15 cellular contexts compared by ENCODE assay signal in genomic region chr1:47941609-47942237, GRCh38. TPM values are rescaled to one million over a fixed set of nuclear protein-coding genes. Genes with fewer than 3 reads are reported as not detected.
DNase-seq lines count a peak whose midpoint lies in the region; FAIRE-seq and TF ChIP-seq lines count a peak whose summit lies in the region.
"Had no signal": no experiment of that assay in that cellular context is flagged by ENCODE, and none has a peak within 500 bp of the region (broad histone marks: within the 10 kb centered on the region; RNA-seq: fewer than 3 reads in every experiment).

No MANE protein-coding gene starts in this region.

- H3K36me3 ChIP-seq in breast epithelium (no peaks in the 10 kb centered on the region), kidney (ENCODE audit: control insufficient read depth in 1 of 2, insufficient read depth in 2 of 2, low read length in 2 of 2) (peaks cover 0 to 4% of the 10 kb centered on the region in 2 donors), brain microvascular endothelial cell (replicated peaks) (no peaks in the 10 kb centered on the region)
- H3K36me3 ChIP-seq: suprapubic skin had no signal

- H3K27me3 ChIP-seq in breast epithelium = no peaks in the 10 kb centered on the region
- no peaks in the 10 kb centered on the region for H3K27me3 ChIP-seq in brain microvascular endothelial cell (replicated peaks)
- H3K27me3 ChIP-seq: suprapubic skin had no signal

- no peak for TF ChIP-seq POLR2A in breast epithelium (IDR thresholded peaks at IDR 0.05)

- H3K4me3 Mint-ChIP-seq in MCF 10A (ENCODE audit: unreplicated experiment) = no peak overlapping the region
- H3K4me3 Mint-ChIP-seq in activated T-helper 1 cell treated with anti-CD3 and anti-CD28 coated beads, Interleukin-12 subunit alpha, Interleukin-12 subunit beta, Interleukin-2, Interleukin-4 antibody, amounts not matched to agents 30 ng/mL and 10 ng/mL and 1 ng/mL, durations not matched to agents 14 hours and 24 hours and 36 hours = no peak overlapping the region
- H3K4me3 Mint-ChIP-seq: activated naive CD8-positive, alpha-beta T cell treated with anti-CD3 and anti-CD28 coated beads, Interleukin-2, amount 10 ng/mL, durations not matched to agents 7 days and 5 days had no signal

- no TSS peak for BruUV-seq in MCF 10A (replicated peaks; lab: Mats Ljungman, UMichigan)

- peak overlapping the region; percentile 64 for H3K27ac Mint-ChIP-seq in MCF 10A (ENCODE audit: low read depth, unreplicated experiment)
- H3K27ac Mint-ChIP-seq in activated T-helper 1 cell treated with anti-CD3 and anti-CD28 coated beads, Interleukin-12 subunit alpha, Interleukin-12 subunit beta, Interleukin-2, Interleukin-4 antibody, amounts not matched to agents 30 ng/mL and 10 ng/mL and 1 ng/mL, durations not matched to agents 14 hours and 24 hours and 36 hours = no peak overlapping the region
- H3K27ac Mint-ChIP-seq: activated naive CD8-positive, alpha-beta T cell treated with anti-CD3 and anti-CD28 coated beads, Interleukin-2, amount 10 ng/mL, durations not matched to agents 7 days and 5 days had no signal

- H3K4me3 ChIP-seq in breast epithelium (no peak overlapping the region), kidney (ENCODE audit: low read length in 2 of 2) (no peak overlapping the region), brain microvascular endothelial cell (ENCODE audit: low read depth, low read length) (no peak overlapping the region)
- H3K4me3 ChIP-seq: suprapubic skin had no signal

- DNase-seq in MCF 10A (ENCODE audit: unreplicated experiment) (peak; percentile 80), breast epithelium (ENCODE audit: low spot score in 2 of 2) (no peak), SW480 (ENCODE audit: low spot score) (peak; percentile 65), kidney (no peak), AG20443 (ENCODE audit: low spot score) (no peak), brain microvascular endothelial cell (no peak), NCI-H526 (lab: John Stamatoyannopoulos, UW) (no peak)
- DNase-seq in activated T-helper 1 cell treated with anti-CD3 and anti-CD28 coated beads, Interleukin-12 subunit alpha, Interleukin-12 subunit beta, Interleukin-2, Interleukin-4 antibody, amounts not matched to agents 30 ng/mL and 10 ng/mL and 1 ng/mL, durations not matched to agents 14 hours and 24 hours and 36 hours (ENCODE audit: low spot score) = no peak
- DNase-seq: activated CD4-positive, alpha-beta T cell treated with anti-CD3 and anti-CD28 coated beads for 4 hours; activated naive CD8-positive, alpha-beta T cell treated with anti-CD3 and anti-CD28 coated beads, Interleukin-2, amount 10 ng/mL, durations not matched to agents 7 days and 5 days; mesenchymal stem cell; NCI-H345; occipital lobe; T-helper 2 cell had no signal

- no peaks in the 10 kb centered on the region for H3K9me3 Mint-ChIP-seq in MCF 10A (ENCODE audit: unreplicated experiment)
- no peaks in the 10 kb centered on the region for H3K9me3 Mint-ChIP-seq in activated T-helper 1 cell treated with anti-CD3 and anti-CD28 coated beads, Interleukin-12 subunit alpha, Interleukin-12 subunit beta, Interleukin-2, Interleukin-4 antibody, amounts not matched to agents 30 ng/mL and 10 ng/mL and 1 ng/mL, durations not matched to agents 14 hours and 24 hours and 36 hours
- H3K9me3 Mint-ChIP-seq: activated naive CD8-positive, alpha-beta T cell treated with anti-CD3 and anti-CD28 coated beads, Interleukin-2, amount 10 ng/mL, durations not matched to agents 7 days and 5 days had no signal

- no peaks in the 10 kb centered on the region for H3K27me3 Mint-ChIP-seq in MCF 10A (ENCODE audit: insufficient read depth, unreplicated experiment)
- no peaks in the 10 kb centered on the region for H3K27me3 Mint-ChIP-seq in activated T-helper 1 cell treated with anti-CD3 and anti-CD28 coated beads, Interleukin-12 subunit alpha, Interleukin-12 subunit beta, Interleukin-2, Interleukin-4 antibody, amounts not matched to agents 30 ng/mL and 10 ng/mL and 1 ng/mL, durations not matched to agents 14 hours and 24 hours and 36 hours (ENCODE audit: insufficient read depth)

- peak; percentile 11 for FAIRE-seq in kidney (lab: Jason Lieb, UNC)

- TF ChIP-seq CTCF in MCF 10A (IDR thresholded peaks at IDR 0.05; ENCODE audit: unreplicated experiment) (no peak), breast epithelium (IDR thresholded peaks at IDR 0.05) (no peak), kidney (IDR thresholded peaks at IDR 0.05; ENCODE audit: borderline replicate concordance, extremely low read depth, insufficient read depth) (no peak), brain microvascular endothelial cell (IDR thresholded peaks at IDR 0.05; ENCODE audit: low read depth, low read length, missing control alignments) (no peak)

- H3K4me1 Mint-ChIP-seq in MCF 10A (ENCODE audit: insufficient read depth, unreplicated experiment) = peaks cover 32% of the 10 kb centered on the region
- no peaks in the 10 kb centered on the region for H3K4me1 Mint-ChIP-seq in activated T-helper 1 cell treated with anti-CD3 and anti-CD28 coated beads, Interleukin-12 subunit alpha, Interleukin-12 subunit beta, Interleukin-2, Interleukin-4 antibody, amounts not matched to agents 30 ng/mL and 10 ng/mL and 1 ng/mL, durations not matched to agents 14 hours and 24 hours and 36 hours (ENCODE audit: low read depth)
- H3K4me1 Mint-ChIP-seq: activated naive CD8-positive, alpha-beta T cell treated with anti-CD3 and anti-CD28 coated beads, Interleukin-2, amount 10 ng/mL, durations not matched to agents 7 days and 5 days had no signal

- H3K4me1 ChIP-seq in breast epithelium (no peaks in the 10 kb centered on the region), kidney (ENCODE audit: control insufficient read depth in 1 of 2, insufficient read depth in 1 of 2, low read depth in 1 of 2, low read length in 2 of 2) (peaks cover 18 to 31% of the 10 kb centered on the region in 2 donors)

- intact Hi-C loops in MCF 10A (cut with micrococcal nuclease) = no loop called here
- intact Hi-C loops in breast epithelium (cut with DNase I; ENCODE audit: low total_unique reads) = no loop called here
- intact Hi-C loops in kidney (cut with DNase I) = no loop called here
- intact Hi-C loops in activated T-helper 1 cell treated with anti-CD3 and anti-CD28 coated beads, Interleukin-12 subunit alpha, Interleukin-12 subunit beta, Interleukin-2, Interleukin-4 antibody, amounts not matched to agents 30 ng/mL and 10 ng/mL and 1 ng/mL, durations not matched to agents 14 hours and 24 hours and 36 hours (cut with micrococcal nuclease) = no loop called here

- no peak overlapping the region for H3K9ac ChIP-seq in kidney (ENCODE audit: low read length in 2 of 2)

- CTCF ChIA-PET in MCF 10A (lab: Yijun Ruan, JAX) = interaction anchor here (0.6 to 1.6 kb wide), 6 partner anchors 49 to 264 kb away, joined by 3 to 7 read pairs (median 4); no protein-coding TSS in a partner anchor

- POLR2A ChIA-PET in MCF 10A (lab: Yijun Ruan, JAX) = interaction anchor here (0.9 kb wide), 1 partner anchor 28 kb away, joined by 3 read pairs; no protein-coding TSS in a partner anchor

- H3K36me3 Mint-ChIP-seq in MCF 10A (ENCODE audit: insufficient read depth, unreplicated experiment) = no peaks in the 10 kb centered on the region
- no peaks in the 10 kb centered on the region for H3K36me3 Mint-ChIP-seq in activated T-helper 1 cell treated with anti-CD3 and anti-CD28 coated beads, Interleukin-12 subunit alpha, Interleukin-12 subunit beta, Interleukin-2, Interleukin-4 antibody, amounts not matched to agents 30 ng/mL and 10 ng/mL and 1 ng/mL, durations not matched to agents 14 hours and 24 hours and 36 hours (ENCODE audit: low read depth)
- H3K36me3 Mint-ChIP-seq: activated naive CD8-positive, alpha-beta T cell treated with anti-CD3 and anti-CD28 coated beads, Interleukin-2, amount 10 ng/mL, durations not matched to agents 7 days and 5 days had no signal

- H3K27ac ChIP-seq in breast epithelium (no peak overlapping the region), kidney (ENCODE audit: low read depth in 2 of 2, low read length in 2 of 2) (no peak overlapping the region), brain microvascular endothelial cell (no peak overlapping the region)
- H3K27ac ChIP-seq: suprapubic skin had no signal

- H3K9me3 ChIP-seq in breast epithelium (no peaks in the 10 kb centered on the region), kidney (ENCODE audit: control insufficient read depth in 1 of 2, low read length in 2 of 2) (no peaks in the 10 kb centered on the region)
- H3K9me3 ChIP-seq: suprapubic skin had no signal

- in situ Hi-C loops in brain microvascular endothelial cell (cut with HindIII; ENCODE audit: low pct_ligation_motif_present, low sequenced_read_pairs) = no loop called here

RNA-seq across cellular contexts. Expression of gene TRABD2B, which starts 55.5 kb away (rescaled TPM):
- 0.96 and 2.6 TPM in 2 replicates for total RNA-seq in MCF 10A (2022)
- 1 to 10 TPM; 1.4 to 3.7 (median 2.3) TPM for total RNA-seq in breast epithelium
- total RNA-seq in kidney = 62.0 TPM
- 19.8 TPM for polyA plus RNA-seq in kidney (ENCODE audit: insufficient read depth, low read depth, low replicate concordance)
- not detected in 2 replicates for total RNA-seq in activated T-helper 1 cell treated with anti-CD3 and anti-CD28 coated beads, Interleukin-12 subunit alpha, Interleukin-12 subunit beta, Interleukin-2, Interleukin-4 antibody, amounts not matched to agents 30 ng/mL and 10 ng/mL and 1 ng/mL, durations not matched to agents 14 hours and 24 hours and 36 hours
- total RNA-seq: activated naive CD8-positive, alpha-beta T cell treated with anti-CD3 and anti-CD28 coated beads, Interleukin-2, amount 10 ng/mL, durations not matched to agents 7 days and 5 days had no signal

Comparison
In these comparisons a context has a peak if more than half of its experiments do, and no peak if none do; other contexts are left out.
1. DNase-seq: peak in MCF 10A (single experiment) and SW480 (single experiment); none in breast epithelium (0 of 2), kidney (single experiment), AG20443 (single experiment), brain microvascular endothelial cell (single experiment), NCI-H526 (0 of 2) and activated T-helper 1 cell treated with anti-CD3 and anti-CD28 coated beads, Interleukin-12 subunit alpha, Interleukin-12 subunit beta, Interleukin-2, Interleukin-4 antibody, amounts not matched to agents 30 ng/mL and 10 ng/mL and 1 ng/mL, durations not matched to agents 14 hours and 24 hours and 36 hours (single experiment).
2. RNA of gene TRABD2B, which starts 55.5 kb away (total RNA-seq): 62.0 TPM in kidney (single experiment); 1.4 to 3.7 TPM in breast epithelium, 0.96 to 2.6 TPM in MCF 10A and not detected in activated T-helper 1 cell treated with anti-CD3 and anti-CD28 coated beads, Interleukin-12 subunit alpha, Interleukin-12 subunit beta, Interleukin-2, Interleukin-4 antibody, amounts not matched to agents 30 ng/mL and 10 ng/mL and 1 ng/mL, durations not matched to agents 14 hours and 24 hours and 36 hours; every median in the first group is over 10 times any median in the second.